Comparison of ENCODE assay signal across 1 cellular context in genomic region chr5:103013933-103014552, GRCh38.
TF ChIP-seq lines count a peak whose summit lies in the region.

No MANE protein-coding gene starts in this region.

TF ChIP-seq in A549, 52 proteins besides CTCF, POLR2A, EP300 and RAD21 (continued from another document):
- TF ChIP-seq CHD4 (IDR thresholded peaks at IDR 0.05; ENCODE audit: borderline replicate concordance) (no peak), TP53 (CRISPR knock-in tag; IDR thresholded peaks at IDR 0.05) (no peak), CHD2 (IDR thresholded peaks at IDR 0.05; ENCODE audit: low read length, partially characterized antibody) (no peak), MYC (IDR thresholded peaks at IDR 0.05; ENCODE audit: borderline replicate concordance, low read length) (no peak), POLR2AphosphoS2 (conservative IDR thresholded peaks at IDR 0.05; ENCODE audit: low read length) (no peak), SMC3 (IDR thresholded peaks at IDR 0.05) (no peak), NFE2L2 (conservative IDR thresholded peaks at IDR 0.05; ENCODE audit: low read length) (no peak)
- TF ChIP-seq, protein P1, sequence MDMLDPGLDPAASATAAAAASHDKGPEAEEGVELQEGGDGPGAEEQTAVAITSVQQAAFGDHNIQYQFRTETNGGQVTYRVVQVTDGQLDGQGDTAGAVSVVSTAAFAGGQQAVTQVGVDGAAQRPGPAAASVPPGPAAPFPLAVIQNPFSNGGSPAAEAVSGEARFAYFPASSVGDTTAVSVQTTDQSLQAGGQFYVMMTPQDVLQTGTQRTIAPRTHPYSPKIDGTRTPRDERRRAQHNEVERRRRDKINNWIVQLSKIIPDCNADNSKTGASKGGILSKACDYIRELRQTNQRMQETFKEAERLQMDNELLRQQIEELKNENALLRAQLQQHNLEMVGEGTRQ (IDR thresholded peaks at IDR 0.05), result no peak
TF ChIP-seq in A549: peak in this region for 0.
